8 cellular contexts compared by ENCODE assay signal in the genomic region with DNA sequence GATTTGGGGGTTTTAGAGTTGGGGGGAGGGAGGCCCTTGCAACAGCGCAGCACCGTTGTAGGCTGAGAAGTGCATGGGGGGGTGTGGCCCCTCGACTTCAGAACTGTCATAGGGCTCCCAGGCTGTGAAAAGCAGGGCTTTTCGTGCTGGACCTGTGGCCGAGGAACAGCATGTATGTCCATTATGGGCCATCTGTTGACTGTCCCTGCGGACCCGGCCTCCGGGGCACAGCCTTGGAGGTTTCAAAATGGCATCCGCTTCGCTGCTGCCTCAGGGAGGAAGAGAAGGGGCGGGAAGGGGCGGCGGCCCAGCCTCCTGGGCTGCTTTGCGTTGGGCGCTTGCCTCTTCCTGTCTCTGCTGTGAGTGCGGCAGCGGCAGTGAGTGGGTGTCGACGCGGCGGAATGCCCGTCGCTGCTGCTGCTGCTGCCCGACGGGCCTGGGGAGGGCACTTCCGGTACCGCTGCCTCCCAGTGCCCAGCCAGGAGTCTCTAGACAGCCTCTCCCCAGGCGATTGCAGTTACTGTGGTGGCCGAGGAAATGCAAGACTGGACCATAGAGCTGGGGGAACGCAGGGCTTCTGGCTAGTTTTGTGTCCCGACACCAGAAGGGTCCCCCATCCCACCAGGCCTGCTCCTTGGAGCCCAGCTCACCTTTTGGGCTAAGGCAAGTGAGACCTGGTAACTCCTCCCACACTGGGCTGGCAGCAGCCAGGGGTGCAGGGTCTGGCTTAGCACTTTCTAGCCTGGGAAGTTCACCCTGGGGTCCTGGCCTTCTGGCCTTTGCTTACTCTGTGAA. TPM values are rescaled to one million over a fixed set of nuclear protein-coding genes. Genes with fewer than 3 reads are reported as not detected.
DNase-seq lines count a peak whose midpoint lies in the region; ATAC-seq and TF ChIP-seq lines count a peak whose summit lies in the region.

No MANE protein-coding gene starts in this region.

- H3K27ac ChIP-seq in RWPE2 (ENCODE audit: poor library complexity, severe bottlenecking): peak overlapping the region; percentile 88
- peak overlapping the region; percentile 55 for H3K27ac ChIP-seq in neuronal stem cell (replicated peaks; ENCODE audit: low read length)
- peak overlapping the region; percentile 85 for H3K27ac ChIP-seq in subcutaneous abdominal adipose tissue (ENCODE audit: low read depth, low read length)

- H2BK5ac ChIP-seq in neuronal stem cell (ENCODE audit: low read length): peak overlapping the region; percentile 62

- peak overlapping the region; percentile 73 for H2AK5ac ChIP-seq in neuronal stem cell (ENCODE audit: low read depth, low read length)

- peak overlapping the region; percentile 58 for H4K91ac ChIP-seq in neuronal stem cell (ENCODE audit: low read depth, low read length, poor library complexity)

- no peak for TF ChIP-seq CTCF in RWPE2 (IDR thresholded peaks at IDR 0.05; ENCODE audit: poor library complexity, severe bottlenecking)
- TF ChIP-seq CTCF in foreskin fibroblast (IDR thresholded peaks at IDR 0.05; ENCODE audit: low read depth, low read length): no peak

- peak overlapping the region; percentile 83 for H3K14ac ChIP-seq in neuronal stem cell (ENCODE audit: low read length)

- peak overlapping the region; percentile 88 for H3K9ac ChIP-seq in neuronal stem cell (ENCODE audit: low read depth, low read length, poor library complexity)
- H3K9ac ChIP-seq in subcutaneous abdominal adipose tissue (ENCODE audit: low read length in 5 of 5): peak overlapping the region; percentile 89 to 98 (median 92)

- peak overlapping the region; percentile 37 for H3K23ac ChIP-seq in neuronal stem cell (ENCODE audit: low read depth, low read length, poor library complexity)

- peak overlapping the region; percentile 51 for H2BK15ac ChIP-seq in neuronal stem cell (ENCODE audit: low read length)

- H2AFZ ChIP-seq in neuronal stem cell (ENCODE audit: low read length): no peak overlapping the region

- H2BK120ac ChIP-seq in neuronal stem cell (ENCODE audit: low read depth, low read length): peak overlapping the region; percentile 2

- H3K4ac ChIP-seq in neuronal stem cell (ENCODE audit: low read length): peak overlapping the region; percentile 18

- H2BK12ac ChIP-seq in neuronal stem cell (ENCODE audit: low read length): no peak overlapping the region

- peaks cover 8% of the 10 kb centered on the region for H3K79me1 ChIP-seq in neuronal stem cell (ENCODE audit: low read depth, low read length)

- H3K4me3 ChIP-seq in RWPE2 (ENCODE audit: severe bottlenecking) (peak overlapping the region; percentile 89), foreskin fibroblast (ENCODE audit: low read depth in 1 of 2, low read length in 2 of 2) (peak overlapping the region; percentile 91 to 97), neuronal stem cell (ENCODE audit: low read length in 2 of 2) (peak overlapping the region; percentile 90 to 94), subcutaneous abdominal adipose tissue (ENCODE audit: low read depth in 1 of 5, low read length in 5 of 5) (peak overlapping the region; percentile 86 to 99 (median 95))

- peak; percentile 25 for ATAC-seq in HG03469 (IDR thresholded peaks at IDR 0.05; ENCODE audit: unreplicated experiment)
- peak; percentile 62 for ATAC-seq in RWPE2 (ENCODE audit: low read depth)

- no peaks in the 10 kb centered on the region for H3K9me3 ChIP-seq in RWPE2 (ENCODE audit: severe bottlenecking)
- no peaks in the 10 kb centered on the region for H3K9me3 ChIP-seq in neuronal stem cell (replicated peaks in 1 of 2; ENCODE audit: control insufficient read depth in 2 of 2, insufficient read depth in 1 of 2, low read depth in 1 of 2, low read length in 2 of 2)
- no peaks in the 10 kb centered on the region for H3K9me3 ChIP-seq in subcutaneous abdominal adipose tissue (ENCODE audit: control insufficient read depth in 5 of 5, low read length in 5 of 5)

- DNase-seq in NCI-H2081 (lab: John Stamatoyannopoulos, UW) (peak; percentile 44 to 84), NCI-H2081 treated with DMSO at 0.1 percent for 48 hours (lab: John Stamatoyannopoulos, UW) (no peak), RWPE2 (ENCODE audit: low spot score) (peak; percentile 88), foreskin fibroblast (peak; percentile 87 to 95), neuronal stem cell (ENCODE audit: low spot score) (no peak)
- DNase-seq in activated effector memory CD4-positive, alpha-beta T cell treated with anti-CD3 and anti-CD28 coated beads, Interleukin-2, amount 50 U/mL, for 16 hours: peak; percentile 95

- no CpG with 5 or more reads among the region's 31 CpGs for WGBS in neuronal stem cell (ENCODE audit: extremely low coverage in 2 of 2, insufficient read length in 2 of 2, insufficient replicate concordance in 1 of 2), 2 donors

- peak overlapping the region; percentile 13 for H3K18ac ChIP-seq in neuronal stem cell (ENCODE audit: low read length)

- H3K4me2 ChIP-seq in neuronal stem cell (ENCODE audit: insufficient read depth, low read length, poor library complexity, severe bottlenecking): peak overlapping the region; percentile 89

- H3K4me1 ChIP-seq in RWPE2 (ENCODE audit: insufficient read depth, poor library complexity, severe bottlenecking): no peaks in the 10 kb centered on the region
- H3K4me1 ChIP-seq in neuronal stem cell (ENCODE audit: control insufficient read depth in 2 of 2, insufficient read depth in 1 of 2, low read depth in 1 of 2, low read length in 2 of 2): peaks cover 53 to 57% of the 10 kb centered on the region in 2 donors
- H3K4me1 ChIP-seq in subcutaneous abdominal adipose tissue (ENCODE audit: control insufficient read depth in 5 of 5, insufficient read depth in 5 of 5, low read length in 5 of 5): peaks cover 16 to 80% (median 78%) of the 10 kb centered on the region in 5 donors

- H3K27me3 ChIP-seq in RWPE2 (ENCODE audit: insufficient read depth, poor library complexity, severe bottlenecking) (no peaks in the 10 kb centered on the region), neuronal stem cell (ENCODE audit: control insufficient read depth in 3 of 3, insufficient read depth in 3 of 3, low read depth in 1 of 3, low read length in 3 of 3) (no peaks in the 10 kb centered on the region), subcutaneous abdominal adipose tissue (ENCODE audit: control insufficient read depth in 5 of 5, insufficient read depth in 4 of 5, low read length in 5 of 5) (no peaks in the 10 kb centered on the region)

- no peak overlapping the region for H4K8ac ChIP-seq in neuronal stem cell (ENCODE audit: low read depth, low read length)

- H3K36me3 ChIP-seq in RWPE2 (ENCODE audit: low read depth): peaks cover 17% of the 10 kb centered on the region
- H3K36me3 ChIP-seq in neuronal stem cell (replicated peaks in 1 of 2; ENCODE audit: control insufficient read depth in 2 of 2, insufficient read depth in 2 of 2, low read length in 2 of 2): peaks cover 3 to 33% of the 10 kb centered on the region in 2 donors
- H3K36me3 ChIP-seq in subcutaneous abdominal adipose tissue (ENCODE audit: control insufficient read depth in 5 of 5, insufficient read depth in 5 of 5, low read length in 5 of 5): peaks cover 0 to 16% (median 7%) of the 10 kb centered on the region in 5 donors

RNA-seq across cellular contexts. Expression of a gene that starts 1.9 kb away (rescaled TPM):
- polyA plus RNA-seq in neuronal stem cell (2013, experiment 1 of 2): 457 TPM
- 458 TPM for polyA plus RNA-seq in neuronal stem cell (2013, experiment 2 of 2)

RNA-seq across cellular contexts. Expression of a gene that starts 31.0 kb away (rescaled TPM):
- 5.0 TPM for polyA plus RNA-seq in neuronal stem cell (2013, experiment 1 of 2)
- 5.2 TPM for polyA plus RNA-seq in neuronal stem cell (2013, experiment 2 of 2)

RNA-seq across cellular contexts. Expression of a gene that starts 32.9 kb away (rescaled TPM):
- polyA plus RNA-seq in neuronal stem cell (2013, experiment 1 of 2): 3.5 TPM
- 3.2 TPM for polyA plus RNA-seq in neuronal stem cell (2013, experiment 2 of 2)

RNA-seq across cellular contexts. Expression of a gene that starts 40.9 kb away (rescaled TPM):
- 0.28 TPM for polyA plus RNA-seq in neuronal stem cell (2013, experiment 1 of 2)
- 0.21 TPM for polyA plus RNA-seq in neuronal stem cell (2013, experiment 2 of 2)

RNA-seq across cellular contexts. Expression of a gene that starts 46.5 kb away (rescaled TPM):
- polyA plus RNA-seq in neuronal stem cell (2013, experiment 1 of 2): 0.03 TPM
- 0.04 TPM for polyA plus RNA-seq in neuronal stem cell (2013, experiment 2 of 2)

Comparison
In these comparisons a context has a peak if more than half of its experiments do, and no peak if none do; other contexts are left out.
1. DNase-seq: peak in NCI-H2081 (2 of 2), RWPE2 (single experiment), activated effector memory CD4-positive, alpha-beta T cell treated with anti-CD3 and anti-CD28 coated beads, Interleukin-2, amount 50 U/mL, for 16 hours (single experiment) and foreskin fibroblast (2 of 2); none in NCI-H2081 treated with DMSO at 0.1 percent for 48 hours (single experiment) and neuronal stem cell (single experiment).
2. Peak in every context shown above with its lines, with median percentiles within 50 percentile points of each other: H3K27ac ChIP-seq and H3K4me3 ChIP-seq.